Comparison of ENCODE assay signal across 12 cellular contexts in genomic region chr2:29063646-29064372, GRCh38. TPM values are rescaled to one million over a fixed set of nuclear protein-coding genes. Genes with fewer than 3 reads are reported as not detected.
DNase-seq lines count a peak whose midpoint lies in the region; ATAC-seq and TF ChIP-seq lines count a peak whose summit lies in the region.
"Had no signal": no experiment of that assay in that cellular context is flagged by ENCODE, and none has a peak within 500 bp of the region (broad histone marks: within the 10 kb centered on the region; RNA-seq: fewer than 3 reads in every experiment).

No MANE protein-coding gene starts in this region.

- in situ Hi-C loops in astrocyte of the cerebellum (cut with HindIII; ENCODE audit: low sequenced_read_pairs): no loop called here

- peaks cover 21 to 28% (median 28%) of the 10 kb centered on the region in 3 donors for H3K4me1 ChIP-seq in skeletal muscle tissue (ENCODE audit: control insufficient read depth in 3 of 3, insufficient read depth in 3 of 3, low read length in 3 of 3)

- H3K36me3 ChIP-seq in skeletal muscle tissue (ENCODE audit: control insufficient read depth in 3 of 3, insufficient read depth in 3 of 3, low read length in 3 of 3): no peaks in the 10 kb centered on the region

- ATAC-seq in HG02840 (IDR thresholded peaks at IDR 0.05; ENCODE audit: low FRiP score, unreplicated experiment) (no peak), GM18867 (IDR thresholded peaks at IDR 0.05; ENCODE audit: unreplicated experiment) (no peak)
- ATAC-seq: activated T-cell treated with anti-CD3 and anti-CD28 coated beads, Interleukin-2, amount 50 U/mL, for 4 hours; effector memory CD8-positive, alpha-beta T cell had no signal

- H3K27me3 ChIP-seq in skeletal muscle tissue (ENCODE audit: control insufficient read depth in 3 of 3, insufficient read depth in 3 of 3, low read length in 3 of 3): no peaks in the 10 kb centered on the region

- DNase-seq in GM03348 (ENCODE audit: low spot score) (peak; percentile 51), astrocyte of the cerebellum (ENCODE audit: low read depth) (peak; percentile 90), globus pallidus (ENCODE audit: low spot score) (peak; percentile 52), COLO829 (ENCODE audit: low spot score) (no peak), retina (no peak)
- DNase-seq: activated T-cell treated with anti-CD3 and anti-CD28 coated beads, Interleukin-2, amount 50 U/mL, for 4 hours; effector memory CD8-positive, alpha-beta T cell had no signal

- H3K4me3 ChIP-seq in astrocyte of the cerebellum (ENCODE audit: low read depth, low read length) (no peak overlapping the region), skeletal muscle tissue (ENCODE audit: low read length in 3 of 3) (peak overlapping the region in 2 of 3 donors; percentile 48 to 59)

- H3K9ac ChIP-seq in skeletal muscle tissue (ENCODE audit: low read depth in 1 of 3, low read length in 3 of 3): no peak overlapping the region

- no peaks in the 10 kb centered on the region for H3K9me3 ChIP-seq in skeletal muscle tissue (ENCODE audit: control insufficient read depth in 3 of 3, low read length in 3 of 3)

- no peak for TF ChIP-seq CTCF in astrocyte of the cerebellum (IDR thresholded peaks at IDR 0.05; ENCODE audit: low read depth, low read length, missing control alignments)

- H3K27ac ChIP-seq in skeletal muscle tissue (ENCODE audit: low read depth, low read length): no peak overlapping the region

RNA-seq across cellular contexts. Expression of gene PCARE, which starts 10.5 kb away (rescaled TPM):
- under 0.01 TPM for total RNA-seq in skeletal muscle tissue
- total RNA-seq: activated T-cell treated with anti-CD3 and anti-CD28 coated beads, Interleukin-2, amount 50 U/mL, for 4 hours; lung microvascular endothelial cell; OCI-LY7 had no signal

RNA-seq across cellular contexts. Expression of gene CLIP4, which starts 51.4 kb away (rescaled TPM):
- 27.7 TPM for total RNA-seq in skeletal muscle tissue
- total RNA-seq: OCI-LY7 had no signal

Comparison
In these comparisons a context has a peak if more than half of its experiments do, and no peak if none do; other contexts are left out.
1. DNase-seq: peak in GM03348 (single experiment), astrocyte of the cerebellum (single experiment) and globus pallidus (single experiment); none in COLO829 (single experiment) and retina (single experiment).